Comparison of ENCODE assay signal across 14 cellular contexts in the genomic region with DNA sequence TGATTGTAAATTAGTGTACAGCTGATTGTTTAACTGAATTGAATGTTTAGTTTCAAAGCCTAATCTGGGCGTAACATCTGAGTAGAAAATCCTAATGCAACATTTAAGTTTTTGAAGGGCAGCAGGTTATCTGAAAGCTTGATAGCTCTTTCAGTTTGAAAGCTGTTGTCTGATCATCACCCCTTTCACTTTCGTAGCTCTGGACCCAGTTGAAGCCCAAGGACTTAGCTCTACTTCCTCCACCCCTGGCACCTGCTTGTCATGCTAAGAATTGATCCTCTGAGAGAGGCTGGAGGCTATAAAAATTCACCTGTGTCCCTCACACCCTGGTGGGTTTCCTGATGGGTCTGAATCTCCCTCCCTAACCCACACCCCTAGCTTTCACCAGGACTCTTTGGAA.
DNase-seq lines count a peak whose midpoint lies in the region; ATAC-seq lines count a peak whose summit lies in the region.
"Had no signal": no experiment of that assay in that cellular context is flagged by ENCODE, and none has a peak within 500 bp of the region (broad histone marks: within the 10 kb centered on the region; RNA-seq: fewer than 3 reads in every experiment).

No MANE protein-coding gene starts in this region.

- H3K27ac Mint-ChIP-seq in memory B cell, result no peak overlapping the region
- H3K27ac Mint-ChIP-seq in activated CD4-positive, alpha-beta memory T cell treated with anti-CD3 and anti-CD28 coated beads, Interleukin-2, amount 10 ng/mL, durations not matched to agents 7 days and 5 days, result no peak overlapping the region
- no peak overlapping the region for H3K27ac Mint-ChIP-seq in activated T-helper 17 cell treated with anti-CD3 and anti-CD28 coated beads, Interleukin-2, amount 50 U/mL, for 72 hours
- H3K27ac Mint-ChIP-seq: T-helper 17 cell had no signal

- DNase-seq in memory B cell (ENCODE audit: low spot score in 2 of 2) (no peak), DMS79 treated with DMSO at 0.1 percent for 48 hours (lab: John Stamatoyannopoulos, UW) (no peak)
- DNase-seq in activated CD4-positive, alpha-beta memory T cell treated with anti-CD3 and anti-CD28 coated beads, Interleukin-2, amount 10 ng/mL, durations not matched to agents 7 days and 5 days, result no peak
- DNase-seq: head of caudate nucleus, NCI-H1092, NCI-H446 treated with DMSO at 0.1 percent for 48 hours, right lobe of liver, RPMI8226, T-helper 17 cell had no signal

- H3K4me1 Mint-ChIP-seq in memory B cell, result no peaks in the 10 kb centered on the region
- H3K4me1 Mint-ChIP-seq in activated CD4-positive, alpha-beta memory T cell treated with anti-CD3 and anti-CD28 coated beads, Interleukin-2, amount 10 ng/mL, durations not matched to agents 7 days and 5 days, result no peaks in the 10 kb centered on the region
- H3K4me1 Mint-ChIP-seq in activated T-helper 17 cell treated with anti-CD3 and anti-CD28 coated beads, Interleukin-2, amount 50 U/mL, for 72 hours, result no peaks in the 10 kb centered on the region
- H3K4me1 Mint-ChIP-seq: nephron, T-helper 17 cell had no signal

- H3K9me3 Mint-ChIP-seq in memory B cell, result no peaks in the 10 kb centered on the region
- no peaks in the 10 kb centered on the region for H3K9me3 Mint-ChIP-seq in activated CD4-positive, alpha-beta memory T cell treated with anti-CD3 and anti-CD28 coated beads, Interleukin-2, amount 10 ng/mL, durations not matched to agents 7 days and 5 days
- H3K9me3 Mint-ChIP-seq in activated T-helper 17 cell treated with anti-CD3 and anti-CD28 coated beads, Interleukin-2, amount 50 U/mL, for 72 hours, result no peaks in the 10 kb centered on the region
- H3K9me3 Mint-ChIP-seq: nephron had no signal

- peak; percentile 83 for ATAC-seq in GM19025 (IDR thresholded peaks at IDR 0.05; ENCODE audit: low read depth, unreplicated experiment)
- peak; percentile 88 for ATAC-seq in GM21717 (IDR thresholded peaks at IDR 0.05; ENCODE audit: unreplicated experiment)
- ATAC-seq in HG03097 (IDR thresholded peaks at IDR 0.05; ENCODE audit: low FRiP score, unreplicated experiment), result peak; percentile 56
- peak; percentile 32 for ATAC-seq in memory B cell (ENCODE audit: low read depth)
- ATAC-seq in activated T-helper 17 cell treated with anti-CD3 and anti-CD28 coated beads, Interleukin-2, amount 50 U/mL, for 72 hours (replicated peaks), result no peak
- ATAC-seq: right lobe of liver, T-helper 17 cell had no signal

- H3K36me3 Mint-ChIP-seq in memory B cell, result no peaks in the 10 kb centered on the region
- H3K36me3 Mint-ChIP-seq in activated CD4-positive, alpha-beta memory T cell treated with anti-CD3 and anti-CD28 coated beads, Interleukin-2, amount 10 ng/mL, durations not matched to agents 7 days and 5 days (ENCODE audit: low read depth), result no peaks in the 10 kb centered on the region
- H3K36me3 Mint-ChIP-seq in activated T-helper 17 cell treated with anti-CD3 and anti-CD28 coated beads, Interleukin-2, amount 50 U/mL, for 72 hours (ENCODE audit: low read depth), result no peaks in the 10 kb centered on the region

- CTCF ChIA-PET in activated CD4-positive, alpha-beta memory T cell treated with anti-CD3 and anti-CD28 coated beads, Interleukin-2, amount 10 ng/mL, durations not matched to agents 7 days and 5 days (lab: Charles Lee), result interaction anchor here (0.7 to 5.8 kb wide), 19 partner anchors 8 to 788 kb away, joined by 3 to 46 read pairs (median 5); no protein-coding TSS in a partner anchor

- peaks cover 6% of the 10 kb centered on the region for H3K27me3 Mint-ChIP-seq in memory B cell
- H3K27me3 Mint-ChIP-seq in activated CD4-positive, alpha-beta memory T cell treated with anti-CD3 and anti-CD28 coated beads, Interleukin-2, amount 10 ng/mL, durations not matched to agents 7 days and 5 days, result peaks cover 2% of the 10 kb centered on the region
- no peaks in the 10 kb centered on the region for H3K27me3 Mint-ChIP-seq in activated T-helper 17 cell treated with anti-CD3 and anti-CD28 coated beads, Interleukin-2, amount 50 U/mL, for 72 hours

- POLR2A ChIA-PET in activated CD4-positive, alpha-beta memory T cell treated with anti-CD3 and anti-CD28 coated beads, Interleukin-2, amount 10 ng/mL, durations not matched to agents 7 days and 5 days (lab: Charles Lee), result interaction anchor here (1.5 kb wide), 1 partner anchor 86 kb away, joined by 4 read pairs; the partner anchor contains the start of gene ZFAND5

- no peak overlapping the region for H3K4me3 Mint-ChIP-seq in memory B cell
- H3K4me3 Mint-ChIP-seq in activated CD4-positive, alpha-beta memory T cell treated with anti-CD3 and anti-CD28 coated beads, Interleukin-2, amount 10 ng/mL, durations not matched to agents 7 days and 5 days, result no peak overlapping the region
- no peak overlapping the region for H3K4me3 Mint-ChIP-seq in activated T-helper 17 cell treated with anti-CD3 and anti-CD28 coated beads, Interleukin-2, amount 50 U/mL, for 72 hours
- H3K4me3 Mint-ChIP-seq: nephron, T-helper 17 cell had no signal
